ENCODE assay signal across 1 cellular context in genomic region chr1:22611530-22611947, GRCh38.
TF ChIP-seq lines count a peak whose summit lies in the region.

No MANE protein-coding gene starts in this region.

TF ChIP-seq in HepG2, 621 proteins besides CTCF, POLR2A, EP300 and RAD21 (continued from another document and continues in another):
- no peak for TF ChIP-seq AGO2 (optimal IDR thresholded peaks at IDR 0.05; ENCODE audit: low read depth, low read length)
- no peak for TF ChIP-seq NAIF1 (CRISPR knock-in tag; IDR thresholded peaks at IDR 0.05; ENCODE audit: borderline replicate concordance)
- TF ChIP-seq ZBTB7B (CRISPR knock-in tag; IDR thresholded peaks at IDR 0.05), result no peak
- no peak for TF ChIP-seq RAD51 (IDR thresholded peaks at IDR 0.05; ENCODE audit: borderline replicate concordance)
- peak; percentile 86 for TF ChIP-seq NFAT5 (CRISPR knock-in tag; IDR thresholded peaks at IDR 0.05)
- TF ChIP-seq MED13 (CRISPR knock-in tag; IDR thresholded peaks at IDR 0.05), result no peak
- no peak for TF ChIP-seq ZNF276 (CRISPR knock-in tag; IDR thresholded peaks at IDR 0.05; ENCODE audit: low read depth)
- peak; percentile 46; the same call in 1 of the 2 replicates for TF ChIP-seq IKZF5 (CRISPR knock-in tag; IDR thresholded peaks at IDR 0.05)
- no peak for TF ChIP-seq YY1 (IDR thresholded peaks at IDR 0.05; ENCODE audit: insufficient read depth, insufficient replicate concordance, low read depth, low read length)
- TF ChIP-seq MED1 (CRISPR knock-in tag; IDR thresholded peaks at IDR 0.05), result peak; percentile 28; the same call in 1 of the 2 replicates
- TF ChIP-seq MTF1 (CRISPR knock-in tag; IDR thresholded peaks at IDR 0.05), result 0 out of 2 replicates have a peak, but pooled peaks have one; percentile 59
- TF ChIP-seq PAF1 (CRISPR knock-in tag; IDR thresholded peaks at IDR 0.05), result no peak
- peak; percentile 57; the same call in 1 of the 2 replicates for TF ChIP-seq MEF2D (CRISPR knock-in tag; IDR thresholded peaks at IDR 0.05)
- no peak for TF ChIP-seq PLSCR1 (CRISPR knock-in tag; IDR thresholded peaks at IDR 0.05; ENCODE audit: borderline replicate concordance)
- peak; percentile 70; the same call in 1 of the 2 replicates for TF ChIP-seq BORCS8-MEF2B (CRISPR knock-in tag; IDR thresholded peaks at IDR 0.05)
- TF ChIP-seq SOX13 (IDR thresholded peaks at IDR 0.05), result no peak
- 0 out of 4 replicates have a peak, but pooled peaks of 1 of the 2 experiments have one; percentile 29 for TF ChIP-seq SOX13 (CRISPR knock-in tag; conservative IDR thresholded peaks at IDR 0.05 in 1 of 2, IDR thresholded peaks at IDR 0.05 in 1 of 2)
- TF ChIP-seq ZFP37 (CRISPR knock-in tag; IDR thresholded peaks at IDR 0.05; ENCODE audit: borderline replicate concordance), result peak; percentile 72; the same call in 1 of the 2 replicates
- peak; percentile 86 for TF ChIP-seq ERF (CRISPR knock-in tag; IDR thresholded peaks at IDR 0.05)
- TF ChIP-seq GATA4 (IDR thresholded peaks at IDR 0.05; ENCODE audit: borderline replicate concordance, low read depth), result no peak
- no peak for TF ChIP-seq MAX (IDR thresholded peaks at IDR 0.05)
- no peak for TF ChIP-seq TFAP4 (IDR thresholded peaks at IDR 0.05; ENCODE audit: borderline replicate concordance, low read depth)
- TF ChIP-seq HMG20B (CRISPR knock-in tag; conservative IDR thresholded peaks at IDR 0.05), result 0 out of 2 replicates have a peak, but pooled peaks have one; percentile 46
- TF ChIP-seq PCBP2 (optimal IDR thresholded peaks at IDR 0.05; ENCODE audit: low read depth, low read length, poor library complexity, severe bottlenecking), result no peak
- TF ChIP-seq ZNF441 (CRISPR knock-in tag; IDR thresholded peaks at IDR 0.05; ENCODE audit: borderline replicate concordance), result peak; percentile 69; the same call in 1 of the 2 replicates
- no peak for TF ChIP-seq ZNF580 (CRISPR knock-in tag; IDR thresholded peaks at IDR 0.05; ENCODE audit: borderline replicate concordance, low read depth)
- peak; percentile 93 for TF ChIP-seq KLF6 (CRISPR knock-in tag; IDR thresholded peaks at IDR 0.05)
- 0 out of 2 replicates have a peak, but pooled peaks have one; percentile 45 for TF ChIP-seq ZNF83 (CRISPR knock-in tag; IDR thresholded peaks at IDR 0.05; ENCODE audit: borderline replicate concordance)
- TF ChIP-seq BCL3 (CRISPR knock-in tag; IDR thresholded peaks at IDR 0.05), result no peak
- TF ChIP-seq ELK4 (CRISPR knock-in tag; IDR thresholded peaks at IDR 0.05; ENCODE audit: borderline replicate concordance), result no peak
- no peak for TF ChIP-seq ZNF615 (CRISPR knock-in tag; IDR thresholded peaks at IDR 0.05; ENCODE audit: borderline replicate concordance)
- TF ChIP-seq ZBED4 (CRISPR knock-in tag; IDR thresholded peaks at IDR 0.05; ENCODE audit: borderline replicate concordance), result no peak
- no peak for TF ChIP-seq TCF7L2 (IDR thresholded peaks at IDR 0.05; ENCODE audit: low read depth, low read length)
- TF ChIP-seq ZFX (CRISPR knock-in tag; IDR thresholded peaks at IDR 0.05; ENCODE audit: low read depth), result no peak
- 0 out of 2 replicates have a peak, but pooled peaks have one; percentile 44 for TF ChIP-seq ZNF709 (CRISPR knock-in tag; IDR thresholded peaks at IDR 0.05)
- peak; percentile 84; the same call in 1 of the 2 replicates for TF ChIP-seq ATAD3A (CRISPR knock-in tag; IDR thresholded peaks at IDR 0.05)
- TF ChIP-seq ZNF530 (CRISPR knock-in tag; IDR thresholded peaks at IDR 0.05; ENCODE audit: low read depth), result 0 out of 2 replicates have a peak, but pooled peaks have one; percentile 41
- peak; percentile 68; the same call in 1 of the 2 replicates for TF ChIP-seq NFKB2 (CRISPR knock-in tag; IDR thresholded peaks at IDR 0.05; ENCODE audit: borderline replicate concordance)
- TF ChIP-seq HES4 (CRISPR knock-in tag; IDR thresholded peaks at IDR 0.05; ENCODE audit: borderline replicate concordance), result peak; percentile 48; the same call in 1 of the 2 replicates
- TF ChIP-seq RFX1 (IDR thresholded peaks at IDR 0.05), result no peak
- TF ChIP-seq TMF1 (CRISPR knock-in tag; IDR thresholded peaks at IDR 0.05; ENCODE audit: low read depth), result peak; percentile 73; the same call in 1 of the 2 replicates
- TF ChIP-seq ZFP36L2 (CRISPR knock-in tag; IDR thresholded peaks at IDR 0.05), result 0 out of 2 replicates have a peak, but pooled peaks have one; percentile 76
- no peak for TF ChIP-seq TBX3 (IDR thresholded peaks at IDR 0.05; ENCODE audit: borderline replicate concordance)
